8 cellular contexts compared by ENCODE assay signal in the genomic region with DNA sequence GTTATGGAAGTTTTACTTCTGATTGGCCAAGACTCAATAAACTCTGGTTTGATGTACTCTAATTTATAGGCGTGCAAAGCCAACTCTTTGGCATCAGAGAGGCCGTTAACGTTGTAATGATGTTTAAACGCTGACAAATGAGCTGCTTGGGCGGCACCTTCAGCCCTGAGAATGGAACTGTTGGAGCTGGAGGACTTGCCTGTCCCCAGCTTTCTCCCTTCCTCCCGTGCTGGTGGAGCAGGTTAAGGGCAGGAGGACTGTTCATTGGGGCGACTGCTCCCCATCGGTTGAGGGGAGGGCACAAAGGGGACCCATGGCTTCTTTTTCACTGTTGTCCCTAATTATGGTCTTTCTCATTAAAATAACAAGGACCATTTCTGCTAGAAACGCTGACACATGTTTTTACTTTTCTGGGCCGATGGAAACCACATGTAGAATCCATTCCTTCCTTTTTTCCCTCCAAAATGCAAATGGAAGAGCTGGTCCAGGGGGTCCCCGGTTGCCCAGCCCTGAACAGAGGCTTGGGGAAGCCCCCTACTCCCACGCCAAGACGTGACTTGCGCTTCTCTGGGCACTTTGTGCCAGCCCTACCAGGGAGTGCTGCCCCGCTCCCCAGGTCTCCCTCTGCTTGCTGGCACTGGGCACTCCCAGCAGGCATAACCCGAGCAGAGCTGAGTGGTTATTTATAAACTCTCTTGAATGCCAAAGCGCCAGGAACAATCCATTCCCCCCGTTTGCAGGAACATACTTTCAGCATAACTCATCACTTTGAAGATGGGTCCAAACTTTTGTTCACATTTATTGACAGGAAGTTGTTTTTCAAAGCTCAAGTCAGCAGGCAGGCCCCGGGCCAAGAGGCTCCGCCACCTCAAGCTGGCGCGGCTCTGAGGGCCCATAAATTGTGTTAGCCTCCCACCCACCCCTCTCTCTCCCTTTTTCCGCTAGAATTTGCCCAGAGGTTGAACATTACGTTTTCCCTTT.
A peak's percentile ranks its signal among the peaks of the same experiment; 100 is the strongest.
DNase-seq lines count a peak whose midpoint lies in the region; ATAC-seq and TF ChIP-seq lines count a peak whose summit lies in the region.

No MANE protein-coding gene starts in this region.

- no peaks in the 10 kb centered on the region for H3K36me3 Mint-ChIP-seq in CD14-positive monocyte

- intact Hi-C loops in Right ventricle myocardium inferior (cut with DNase I) (loop anchor here (1.0 kb wide), 1 partner anchor 104 kb away; no protein-coding TSS in a partner anchor), CD14-positive monocyte (cut with micrococcal nuclease) (no loop called here)

- DNase-seq in Daoy (ENCODE audit: low read depth), result peak; percentile 81
- DNase-seq in T1000 (lab: John Stamatoyannopoulos, UW), result peak; percentile 54
- DNase-seq in Right ventricle myocardium inferior (ENCODE audit: missing footprints), result no peak
- DNase-seq in putamen (ENCODE audit: low spot score), result peak; percentile 2
- DNase-seq in SKM-1 treated with dmso at 0.1 percent for 144 hours (lab: John Stamatoyannopoulos, UW; ENCODE audit: unreplicated experiment), result no peak
- DNase-seq in CD14-positive monocyte (ENCODE audit: low spot score), result no peak
- no peak for DNase-seq in DMS79 (lab: John Stamatoyannopoulos, UW)

- H3K27ac Mint-ChIP-seq in CD14-positive monocyte, result peak overlapping the region in 1 of 7 donors; percentile 9

- ATAC-seq in Right ventricle myocardium inferior, result peak; percentile 91
- ATAC-seq in HG03108 (IDR thresholded peaks at IDR 0.05; ENCODE audit: unreplicated experiment), result no peak

- peaks cover 14% of the 10 kb centered on the region for H3K4me1 Mint-ChIP-seq in CD14-positive monocyte

- H3K9me3 Mint-ChIP-seq in CD14-positive monocyte, result peaks cover 0 to 2% (median 0%) of the 10 kb centered on the region in 7 donors

- peaks cover 4 to 13% (median 7%) of the 10 kb centered on the region in 3 donors for H3K27me3 Mint-ChIP-seq in CD14-positive monocyte (ENCODE audit: low read depth in 3 of 3)

- H3K4me3 Mint-ChIP-seq in CD14-positive monocyte, result no peak overlapping the region

- no peak for TF ChIP-seq CTCF in CD14-positive monocyte (IDR thresholded peaks at IDR 0.05)

Comparison
In these comparisons a context has a peak if more than half of its experiments do, and no peak if none do; other contexts are left out.
1. DNase-seq: peak in Daoy (single experiment), T1000 (single experiment) and putamen (single experiment); none in Right ventricle myocardium inferior (single experiment), SKM-1 treated with dmso at 0.1 percent for 144 hours (single experiment), CD14-positive monocyte (single experiment) and DMS79 (single experiment).